Comparison of ENCODE assay signal across 1 cellular context in the genomic region with DNA sequence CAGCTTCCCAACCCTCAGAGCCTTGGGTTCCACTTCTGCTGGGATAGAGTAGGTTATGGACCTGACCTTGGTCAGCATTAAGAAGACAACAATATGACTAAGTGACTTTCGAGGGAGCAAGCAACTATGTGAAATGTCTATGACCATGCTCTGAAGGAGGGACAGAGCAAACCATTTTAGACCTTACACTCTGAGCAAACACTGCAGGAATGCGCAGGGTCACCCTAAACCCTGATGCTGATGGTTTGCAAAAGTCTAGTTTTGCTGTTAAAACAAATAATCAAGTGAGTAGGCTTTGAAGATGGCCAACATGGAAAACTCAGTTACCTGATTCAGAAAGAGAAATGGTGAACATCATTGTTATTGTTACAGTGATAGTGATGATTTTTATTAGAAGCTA.
TF ChIP-seq lines count a peak whose summit lies in the region.

No MANE protein-coding gene starts in this region.

TF ChIP-seq in HepG2, 621 proteins besides CTCF, POLR2A, EP300 and RAD21 (continued from another document and continues in another):
- TF ChIP-seq, protein P1, sequence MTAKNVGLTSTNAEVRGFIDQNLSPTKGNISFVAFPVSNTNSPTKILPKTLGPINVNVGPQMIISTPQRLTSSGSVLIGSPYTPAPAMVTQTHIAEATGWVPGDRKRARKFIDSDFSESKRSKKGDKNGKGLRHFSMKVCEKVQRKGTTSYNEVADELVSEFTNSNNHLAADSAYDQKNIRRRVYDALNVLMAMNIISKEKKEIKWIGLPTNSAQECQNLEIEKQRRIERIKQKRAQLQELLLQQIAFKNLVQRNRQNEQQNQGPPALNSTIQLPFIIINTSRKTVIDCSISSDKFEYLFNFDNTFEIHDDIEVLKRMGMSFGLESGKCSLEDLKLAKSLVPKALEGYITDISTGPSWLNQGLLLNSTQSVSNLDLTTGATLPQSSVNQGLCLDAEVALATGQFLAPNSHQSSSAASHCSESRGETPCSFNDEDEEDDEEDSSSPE (CRISPR knock-in tag; IDR thresholded peaks at IDR 0.05) = no peak
- TF ChIP-seq, protein P2, sequence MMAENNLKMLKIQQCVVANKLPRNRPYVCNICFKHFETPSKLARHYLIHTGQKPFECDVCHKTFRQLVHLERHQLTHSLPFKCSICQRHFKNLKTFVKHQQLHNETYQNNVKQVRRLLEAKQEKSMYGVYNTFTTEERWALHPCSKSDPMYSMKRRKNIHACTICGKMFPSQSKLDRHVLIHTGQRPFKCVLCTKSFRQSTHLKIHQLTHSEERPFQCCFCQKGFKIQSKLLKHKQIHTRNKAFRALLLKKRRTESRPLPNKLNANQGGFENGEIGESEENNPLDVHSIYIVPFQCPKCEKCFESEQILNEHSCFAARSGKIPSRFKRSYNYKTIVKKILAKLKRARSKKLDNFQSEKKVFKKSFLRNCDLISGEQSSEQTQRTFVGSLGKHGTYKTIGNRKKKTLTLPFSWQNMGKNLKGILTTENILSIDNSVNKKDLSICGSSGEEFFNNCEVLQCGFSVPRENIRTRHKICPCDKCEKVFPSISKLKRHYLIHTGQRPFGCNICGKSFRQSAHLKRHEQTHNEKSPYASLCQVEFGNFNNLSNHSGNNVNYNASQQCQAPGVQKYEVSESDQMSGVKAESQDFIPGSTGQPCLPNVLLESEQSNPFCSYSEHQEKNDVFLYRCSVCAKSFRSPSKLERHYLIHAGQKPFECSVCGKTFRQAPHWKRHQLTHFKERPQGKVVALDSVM (CRISPR knock-in tag; IDR thresholded peaks at IDR 0.05) = no peak
- TF ChIP-seq, protein P3, sequence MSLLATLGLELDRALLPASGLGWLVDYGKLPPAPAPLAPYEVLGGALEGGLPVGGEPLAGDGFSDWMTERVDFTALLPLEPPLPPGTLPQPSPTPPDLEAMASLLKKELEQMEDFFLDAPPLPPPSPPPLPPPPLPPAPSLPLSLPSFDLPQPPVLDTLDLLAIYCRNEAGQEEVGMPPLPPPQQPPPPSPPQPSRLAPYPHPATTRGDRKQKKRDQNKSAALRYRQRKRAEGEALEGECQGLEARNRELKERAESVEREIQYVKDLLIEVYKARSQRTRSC (CRISPR knock-in tag; IDR thresholded peaks at IDR 0.05; ENCODE audit: low read depth) = no peak
- TF ChIP-seq, protein P4, sequence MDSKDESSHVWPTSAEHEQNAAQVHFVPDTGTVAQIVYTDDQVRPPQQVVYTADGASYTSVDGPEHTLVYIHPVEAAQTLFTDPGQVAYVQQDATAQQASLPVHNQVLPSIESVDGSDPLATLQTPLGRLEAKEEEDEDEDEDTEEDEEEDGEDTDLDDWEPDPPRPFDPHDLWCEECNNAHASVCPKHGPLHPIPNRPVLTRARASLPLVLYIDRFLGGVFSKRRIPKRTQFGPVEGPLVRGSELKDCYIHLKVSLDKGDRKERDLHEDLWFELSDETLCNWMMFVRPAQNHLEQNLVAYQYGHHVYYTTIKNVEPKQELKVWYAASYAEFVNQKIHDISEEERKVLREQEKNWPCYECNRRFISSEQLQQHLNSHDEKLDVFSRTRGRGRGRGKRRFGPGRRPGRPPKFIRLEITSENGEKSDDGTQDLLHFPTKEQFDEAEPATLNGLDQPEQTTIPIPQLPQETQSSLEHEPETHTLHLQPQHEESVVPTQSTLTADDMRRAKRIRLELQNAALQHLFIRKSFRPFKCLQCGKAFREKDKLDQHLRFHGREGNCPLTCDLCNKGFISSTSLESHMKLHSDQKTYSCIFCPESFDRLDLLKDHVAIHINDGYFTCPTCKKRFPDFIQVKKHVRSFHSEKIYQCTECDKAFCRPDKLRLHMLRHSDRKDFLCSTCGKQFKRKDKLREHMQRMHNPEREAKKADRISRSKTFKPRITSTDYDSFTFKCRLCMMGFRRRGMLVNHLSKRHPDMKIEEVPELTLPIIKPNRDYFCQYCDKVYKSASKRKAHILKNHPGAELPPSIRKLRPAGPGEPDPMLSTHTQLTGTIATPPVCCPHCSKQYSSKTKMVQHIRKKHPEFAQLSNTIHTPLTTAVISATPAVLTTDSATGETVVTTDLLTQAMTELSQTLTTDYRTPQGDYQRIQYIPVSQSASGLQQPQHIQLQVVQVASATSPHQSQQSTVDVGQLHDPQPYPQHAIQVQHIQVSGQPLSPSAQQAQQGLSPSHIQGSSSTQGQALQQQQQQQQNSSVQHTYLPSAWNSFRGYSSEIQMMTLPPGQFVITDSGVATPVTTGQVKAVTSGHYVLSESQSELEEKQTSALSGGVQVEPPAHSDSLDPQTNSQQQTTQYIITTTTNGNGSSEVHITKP (CRISPR knock-in tag; IDR thresholded peaks at IDR 0.05; ENCODE audit: low read depth) = peak; percentile 92
- peak; percentile 81 for TF ChIP-seq ESRRA (CRISPR knock-in tag; IDR thresholded peaks at IDR 0.05; ENCODE audit: low read depth)
- TF ChIP-seq, protein P5, sequence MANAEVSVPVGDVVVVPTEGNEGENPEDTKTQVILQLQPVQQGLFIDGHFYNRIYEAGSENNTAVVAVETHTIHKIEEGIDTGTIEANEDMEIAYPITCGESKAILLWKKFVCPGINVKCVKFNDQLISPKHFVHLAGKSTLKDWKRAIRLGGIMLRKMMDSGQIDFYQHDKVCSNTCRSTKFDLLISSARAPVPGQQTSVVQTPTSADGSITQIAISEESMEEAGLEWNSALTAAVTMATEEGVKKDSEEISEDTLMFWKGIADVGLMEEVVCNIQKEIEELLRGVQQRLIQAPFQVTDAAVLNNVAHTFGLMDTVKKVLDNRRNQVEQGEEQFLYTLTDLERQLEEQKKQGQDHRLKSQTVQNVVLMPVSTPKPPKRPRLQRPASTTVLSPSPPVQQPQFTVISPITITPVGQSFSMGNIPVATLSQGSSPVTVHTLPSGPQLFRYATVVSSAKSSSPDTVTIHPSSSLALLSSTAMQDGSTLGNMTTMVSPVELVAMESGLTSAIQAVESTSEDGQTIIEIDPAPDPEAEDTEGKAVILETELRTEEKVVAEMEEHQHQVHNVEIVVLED (CRISPR knock-in tag; IDR thresholded peaks at IDR 0.05; ENCODE audit: borderline replicate concordance) = no peak
- TF ChIP-seq, protein P6, sequence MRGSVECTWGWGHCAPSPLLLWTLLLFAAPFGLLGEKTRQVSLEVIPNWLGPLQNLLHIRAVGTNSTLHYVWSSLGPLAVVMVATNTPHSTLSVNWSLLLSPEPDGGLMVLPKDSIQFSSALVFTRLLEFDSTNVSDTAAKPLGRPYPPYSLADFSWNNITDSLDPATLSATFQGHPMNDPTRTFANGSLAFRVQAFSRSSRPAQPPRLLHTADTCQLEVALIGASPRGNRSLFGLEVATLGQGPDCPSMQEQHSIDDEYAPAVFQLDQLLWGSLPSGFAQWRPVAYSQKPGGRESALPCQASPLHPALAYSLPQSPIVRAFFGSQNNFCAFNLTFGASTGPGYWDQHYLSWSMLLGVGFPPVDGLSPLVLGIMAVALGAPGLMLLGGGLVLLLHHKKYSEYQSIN (CRISPR knock-in tag; IDR thresholded peaks at IDR 0.05; ENCODE audit: borderline replicate concordance) = no peak
- no peak for TF ChIP-seq HMGA1 (CRISPR knock-in tag; conservative IDR thresholded peaks at IDR 0.05)
- no peak for TF ChIP-seq ZNF225 (CRISPR knock-in tag; IDR thresholded peaks at IDR 0.05)
- TF ChIP-seq RBM22 (optimal IDR thresholded peaks at IDR 0.05; ENCODE audit: low read length) = no peak
- TF ChIP-seq ZNF510 (CRISPR knock-in tag; IDR thresholded peaks at IDR 0.05; ENCODE audit: low read depth) = no peak
- TF ChIP-seq, protein P7, sequence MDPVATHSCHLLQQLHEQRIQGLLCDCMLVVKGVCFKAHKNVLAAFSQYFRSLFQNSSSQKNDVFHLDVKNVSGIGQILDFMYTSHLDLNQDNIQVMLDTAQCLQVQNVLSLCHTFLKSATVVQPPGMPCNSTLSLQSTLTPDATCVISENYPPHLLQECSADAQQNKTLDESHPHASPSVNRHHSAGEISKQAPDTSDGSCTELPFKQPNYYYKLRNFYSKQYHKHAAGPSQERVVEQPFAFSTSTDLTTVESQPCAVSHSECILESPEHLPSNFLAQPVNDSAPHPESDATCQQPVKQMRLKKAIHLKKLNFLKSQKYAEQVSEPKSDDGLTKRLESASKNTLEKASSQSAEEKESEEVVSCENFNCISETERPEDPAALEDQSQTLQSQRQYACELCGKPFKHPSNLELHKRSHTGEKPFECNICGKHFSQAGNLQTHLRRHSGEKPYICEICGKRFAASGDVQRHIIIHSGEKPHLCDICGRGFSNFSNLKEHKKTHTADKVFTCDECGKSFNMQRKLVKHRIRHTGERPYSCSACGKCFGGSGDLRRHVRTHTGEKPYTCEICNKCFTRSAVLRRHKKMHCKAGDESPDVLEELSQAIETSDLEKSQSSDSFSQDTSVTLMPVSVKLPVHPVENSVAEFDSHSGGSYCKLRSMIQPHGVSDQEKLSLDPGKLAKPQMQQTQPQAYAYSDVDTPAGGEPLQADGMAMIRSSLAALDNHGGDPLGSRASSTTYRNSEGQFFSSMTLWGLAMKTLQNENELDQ (CRISPR knock-in tag; IDR thresholded peaks at IDR 0.05; ENCODE audit: borderline replicate concordance) = no peak
- no peak for TF ChIP-seq MEIS2 (CRISPR knock-in tag; IDR thresholded peaks at IDR 0.05)
- no peak for TF ChIP-seq NFYB (CRISPR knock-in tag; IDR thresholded peaks at IDR 0.05)
- no peak for TF ChIP-seq ZKSCAN1 (IDR thresholded peaks at IDR 0.05; ENCODE audit: low read length)
- TF ChIP-seq EHMT2 (IDR thresholded peaks at IDR 0.05; ENCODE audit: borderline replicate concordance, low read depth, low read length) = no peak
- no peak for TF ChIP-seq MTA1 (CRISPR knock-in tag; IDR thresholded peaks at IDR 0.05; ENCODE audit: borderline replicate concordance)
- TF ChIP-seq, protein P8, sequence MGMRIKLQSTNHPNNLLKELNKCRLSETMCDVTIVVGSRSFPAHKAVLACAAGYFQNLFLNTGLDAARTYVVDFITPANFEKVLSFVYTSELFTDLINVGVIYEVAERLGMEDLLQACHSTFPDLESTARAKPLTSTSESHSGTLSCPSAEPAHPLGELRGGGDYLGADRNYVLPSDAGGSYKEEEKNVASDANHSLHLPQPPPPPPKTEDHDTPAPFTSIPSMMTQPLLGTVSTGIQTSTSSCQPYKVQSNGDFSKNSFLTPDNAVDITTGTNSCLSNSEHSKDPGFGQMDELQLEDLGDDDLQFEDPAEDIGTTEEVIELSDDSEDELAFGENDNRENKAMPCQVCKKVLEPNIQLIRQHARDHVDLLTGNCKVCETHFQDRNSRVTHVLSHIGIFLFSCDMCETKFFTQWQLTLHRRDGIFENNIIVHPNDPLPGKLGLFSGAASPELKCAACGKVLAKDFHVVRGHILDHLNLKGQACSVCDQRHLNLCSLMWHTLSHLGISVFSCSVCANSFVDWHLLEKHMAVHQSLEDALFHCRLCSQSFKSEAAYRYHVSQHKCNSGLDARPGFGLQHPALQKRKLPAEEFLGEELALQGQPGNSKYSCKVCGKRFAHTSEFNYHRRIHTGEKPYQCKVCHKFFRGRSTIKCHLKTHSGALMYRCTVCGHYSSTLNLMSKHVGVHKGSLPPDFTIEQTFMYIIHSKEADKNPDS (CRISPR knock-in tag; IDR thresholded peaks at IDR 0.05) = no peak
- peak; percentile 46 for TF ChIP-seq SP5 (CRISPR knock-in tag; IDR thresholded peaks at IDR 0.05; ENCODE audit: borderline replicate concordance, low read depth)
- TF ChIP-seq, protein P9, sequence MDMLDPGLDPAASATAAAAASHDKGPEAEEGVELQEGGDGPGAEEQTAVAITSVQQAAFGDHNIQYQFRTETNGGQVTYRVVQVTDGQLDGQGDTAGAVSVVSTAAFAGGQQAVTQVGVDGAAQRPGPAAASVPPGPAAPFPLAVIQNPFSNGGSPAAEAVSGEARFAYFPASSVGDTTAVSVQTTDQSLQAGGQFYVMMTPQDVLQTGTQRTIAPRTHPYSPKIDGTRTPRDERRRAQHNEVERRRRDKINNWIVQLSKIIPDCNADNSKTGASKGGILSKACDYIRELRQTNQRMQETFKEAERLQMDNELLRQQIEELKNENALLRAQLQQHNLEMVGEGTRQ (IDR thresholded peaks at IDR 0.05; ENCODE audit: low read depth, low read length) = no peak
- TF ChIP-seq, protein P9 (CRISPR knock-in tag; IDR thresholded peaks at IDR 0.05; ENCODE audit: borderline replicate concordance) = no peak
- TF ChIP-seq, protein P10, sequence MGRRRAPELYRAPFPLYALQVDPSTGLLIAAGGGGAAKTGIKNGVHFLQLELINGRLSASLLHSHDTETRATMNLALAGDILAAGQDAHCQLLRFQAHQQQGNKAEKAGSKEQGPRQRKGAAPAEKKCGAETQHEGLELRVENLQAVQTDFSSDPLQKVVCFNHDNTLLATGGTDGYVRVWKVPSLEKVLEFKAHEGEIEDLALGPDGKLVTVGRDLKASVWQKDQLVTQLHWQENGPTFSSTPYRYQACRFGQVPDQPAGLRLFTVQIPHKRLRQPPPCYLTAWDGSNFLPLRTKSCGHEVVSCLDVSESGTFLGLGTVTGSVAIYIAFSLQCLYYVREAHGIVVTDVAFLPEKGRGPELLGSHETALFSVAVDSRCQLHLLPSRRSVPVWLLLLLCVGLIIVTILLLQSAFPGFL (CRISPR knock-in tag; IDR thresholded peaks at IDR 0.05) = no peak
- TF ChIP-seq ZNF747 (CRISPR knock-in tag; IDR thresholded peaks at IDR 0.05; ENCODE audit: borderline replicate concordance) = no peak
- no peak for TF ChIP-seq ZNF484 (CRISPR knock-in tag; IDR thresholded peaks at IDR 0.05; ENCODE audit: borderline replicate concordance, low read depth)
- no peak for TF ChIP-seq ZNF567 (CRISPR knock-in tag; IDR thresholded peaks at IDR 0.05; ENCODE audit: borderline replicate concordance)
- no peak for TF ChIP-seq ZFP36 (IDR thresholded peaks at IDR 0.05; ENCODE audit: borderline replicate concordance, low read depth, low read length, partially characterized antibody)
- TF ChIP-seq ZNF891 (CRISPR knock-in tag; IDR thresholded peaks at IDR 0.05) = no peak
- TF ChIP-seq ZKSCAN5 (CRISPR knock-in tag; IDR thresholded peaks at IDR 0.05) = no peak
- TF ChIP-seq ZNF777 (CRISPR knock-in tag; IDR thresholded peaks at IDR 0.05) = no peak
- TF ChIP-seq HDAC1 (CRISPR knock-in tag; IDR thresholded peaks at IDR 0.05) = peak; percentile 38; the same call in 1 of the 2 replicates
- TF ChIP-seq RARG (CRISPR knock-in tag; IDR thresholded peaks at IDR 0.05; ENCODE audit: low read depth) = no peak
- no peak for TF ChIP-seq PHB2 (IDR thresholded peaks at IDR 0.05; ENCODE audit: partially characterized antibody)
- TF ChIP-seq, protein P11, sequence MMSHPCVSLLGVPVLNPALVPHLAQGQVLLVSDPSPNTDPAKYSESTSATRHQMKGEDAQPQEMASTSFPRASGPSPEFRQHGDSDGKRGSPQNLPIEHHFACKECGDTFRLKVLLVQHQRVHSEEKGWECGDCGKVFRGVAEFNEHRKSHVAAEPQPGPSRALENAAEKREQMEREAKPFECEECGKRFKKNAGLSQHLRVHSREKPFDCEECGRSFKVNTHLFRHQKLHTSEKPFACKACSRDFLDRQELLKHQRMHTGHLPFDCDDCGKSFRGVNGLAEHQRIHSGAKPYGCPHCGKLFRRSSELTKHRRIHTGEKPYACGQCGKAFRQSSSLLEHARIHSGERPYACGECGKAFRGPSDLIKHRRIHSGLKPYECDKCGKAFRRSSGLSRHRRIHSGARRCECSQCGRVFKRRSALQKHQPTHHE (CRISPR knock-in tag; IDR thresholded peaks at IDR 0.05; ENCODE audit: borderline replicate concordance) = no peak
- TF ChIP-seq ZNF879 (CRISPR knock-in tag; IDR thresholded peaks at IDR 0.05) = no peak
- TF ChIP-seq STAG1 (CRISPR knock-in tag; IDR thresholded peaks at IDR 0.05) = no peak
- no peak for TF ChIP-seq NRL (CRISPR knock-in tag; IDR thresholded peaks at IDR 0.05; ENCODE audit: borderline replicate concordance)
- TF ChIP-seq, protein P12, sequence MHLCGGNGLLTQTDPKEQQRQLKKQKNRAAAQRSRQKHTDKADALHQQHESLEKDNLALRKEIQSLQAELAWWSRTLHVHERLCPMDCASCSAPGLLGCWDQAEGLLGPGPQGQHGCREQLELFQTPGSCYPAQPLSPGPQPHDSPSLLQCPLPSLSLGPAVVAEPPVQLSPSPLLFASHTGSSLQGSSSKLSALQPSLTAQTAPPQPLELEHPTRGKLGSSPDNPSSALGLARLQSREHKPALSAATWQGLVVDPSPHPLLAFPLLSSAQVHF (CRISPR knock-in tag; IDR thresholded peaks at IDR 0.05) = no peak
